31 cellular contexts compared by ENCODE assay signal in the genomic region with DNA sequence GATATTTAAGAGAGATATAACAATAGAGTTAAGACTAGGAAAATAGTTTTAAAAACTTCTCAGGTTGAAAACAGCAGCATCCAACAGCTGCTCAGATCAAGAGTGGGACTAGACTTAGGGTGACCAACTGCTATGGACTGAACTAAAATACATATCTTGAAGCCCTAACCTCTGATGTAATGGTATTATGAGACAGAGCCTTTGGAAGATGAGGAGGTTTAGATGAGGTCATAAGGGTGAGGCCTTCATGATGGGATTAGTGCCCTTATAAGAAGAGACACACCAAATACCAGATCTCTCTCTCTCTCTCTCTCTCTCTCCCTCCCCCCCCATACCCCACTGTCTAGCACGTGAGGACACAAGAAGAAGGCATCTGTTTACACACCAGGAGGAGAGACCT. TPM values are rescaled to one million over a fixed set of nuclear protein-coding genes. Genes with fewer than 3 reads are reported as not detected.
A peak's percentile ranks its signal among the peaks of the same experiment; 100 is the strongest.
DNase-seq lines count a peak whose midpoint lies in the region; ATAC-seq and TF ChIP-seq lines count a peak whose summit lies in the region.
"Had no signal": no experiment of that assay in that cellular context is flagged by ENCODE, and none has a peak within 500 bp of the region (broad histone marks: within the 10 kb centered on the region; RNA-seq: fewer than 3 reads in every experiment).

No MANE protein-coding gene starts in this region.

- no peak for TF ChIP-seq EP300 in esophagus muscularis mucosa (IDR thresholded peaks at IDR 0.05)

- H3K27ac ChIP-seq in esophagus muscularis mucosa (replicated peaks in 1 of 4) = peak overlapping the region; percentile 46 to 71 (median 62)
- H3K27ac ChIP-seq in temporal lobe (ENCODE audit: low read depth, low read length) = peak overlapping the region; percentile 7
- H3K27ac ChIP-seq: adrenal gland, body of pancreas, neutrophil had no signal

- intact Hi-C loops in esophagus muscularis mucosa (cut with DNase I) = no loop called here

- H3K27me3 Mint-ChIP-seq in osteocyte (ENCODE audit: unreplicated experiment) = no peaks in the 10 kb centered on the region
- H3K27me3 Mint-ChIP-seq in mesothelial cell of epicardium (ENCODE audit: low read depth) = no peaks in the 10 kb centered on the region
- H3K27me3 Mint-ChIP-seq in endothelial cell (ENCODE audit: unreplicated experiment) = no peaks in the 10 kb centered on the region
- H3K27me3 Mint-ChIP-seq: activated CD4-positive, alpha-beta memory T cell treated with anti-CD3 and anti-CD28 coated beads for 36 hours had no signal

- peak; percentile 40 for DNase-seq in HCEC 1CT
- DNase-seq in esophagus muscularis mucosa (ENCODE audit: extremely low spot score) = no peak
- DNase-seq in osteocyte (ENCODE audit: extremely low spot score, unreplicated experiment) = no peak
- DNase-seq in mesothelial cell of epicardium (ENCODE audit: low spot score in 2 of 2, unreplicated experiment in 2 of 2) = no peak
- no peak for DNase-seq in endothelial cell (ENCODE audit: low spot score)
- DNase-seq: ACHN; activated CD4-positive, alpha-beta memory T cell treated with anti-CD3 and anti-CD28 coated beads for 36 hours; activated CD4-positive, alpha-beta T cell treated with anti-CD3 and anti-CD28 coated beads for 1 hour; activated CD8-positive, alpha-beta memory T cell treated with anti-CD3 and anti-CD28 coated beads, Interleukin-2, amount 50 U/mL, for 4 hours; activated naive CD4-positive, alpha-beta T cell treated with Interleukin-2 at 50 U/mL for 16 hours; adrenal gland; body of pancreas; CD4-positive, alpha-beta memory T cell; immature natural killer cell; naive B cell; NCI-H1092; NCI-H1694; NCI-H446 treated with DMSO at 0.1 percent for 48 hours; NCI-H774; SHP77 treated with DMSO at 0.1 percent for 48 hours; substantia nigra had no signal

- no peak for TF ChIP-seq POLR2A in esophagus muscularis mucosa (IDR thresholded peaks at IDR 0.05; ENCODE audit: low read depth)

- H3K4me3 Mint-ChIP-seq in osteocyte (ENCODE audit: unreplicated experiment) = no peak overlapping the region
- no peak overlapping the region for H3K4me3 Mint-ChIP-seq in mesothelial cell of epicardium
- H3K4me3 Mint-ChIP-seq in endothelial cell (ENCODE audit: unreplicated experiment) = no peak overlapping the region
- H3K4me3 Mint-ChIP-seq: activated CD4-positive, alpha-beta memory T cell treated with anti-CD3 and anti-CD28 coated beads for 36 hours; B cell; CD4-positive, alpha-beta memory T cell; immature natural killer cell; naive B cell; stimulated activated effector memory CD8-positive, alpha-beta T cell treated with anti-CD3 and anti-CD28 coated beads, Interleukin-12 subunit alpha, Interleukin-12 subunit beta, amount 100 ng/mL, for 72 hours had no signal

- H3K36me3 ChIP-seq in esophagus muscularis mucosa = no peaks in the 10 kb centered on the region
- H3K36me3 ChIP-seq: adrenal gland, neutrophil had no signal

- H3K27ac Mint-ChIP-seq in osteocyte (ENCODE audit: unreplicated experiment) = peak overlapping the region; percentile 76
- no peak overlapping the region for H3K27ac Mint-ChIP-seq in mesothelial cell of epicardium
- H3K27ac Mint-ChIP-seq in endothelial cell (ENCODE audit: unreplicated experiment) = no peak overlapping the region
- H3K27ac Mint-ChIP-seq: activated CD4-positive, alpha-beta memory T cell treated with anti-CD3 and anti-CD28 coated beads for 36 hours; B cell; CD4-positive, alpha-beta memory T cell; immature natural killer cell; progenitor cell of endocrine pancreas; stimulated activated effector memory CD8-positive, alpha-beta T cell treated with anti-CD3 and anti-CD28 coated beads, Interleukin-12 subunit alpha, Interleukin-12 subunit beta, amount 100 ng/mL, for 72 hours had no signal

- H3K9me3 Mint-ChIP-seq in osteocyte (ENCODE audit: unreplicated experiment) (no peaks in the 10 kb centered on the region), mesothelial cell of epicardium (peaks cover 16% of the 10 kb centered on the region), endothelial cell (ENCODE audit: unreplicated experiment) (no peaks in the 10 kb centered on the region)
- H3K9me3 Mint-ChIP-seq: stimulated activated effector memory CD8-positive, alpha-beta T cell treated with anti-CD3 and anti-CD28 coated beads, Interleukin-12 subunit alpha, Interleukin-12 subunit beta, amount 100 ng/mL, for 72 hours had no signal

- H3K4me3 ChIP-seq in esophagus muscularis mucosa = no peak overlapping the region
- H3K4me3 ChIP-seq: adrenal gland, body of pancreas had no signal

- H3K36me3 Mint-ChIP-seq in osteocyte (ENCODE audit: unreplicated experiment) = peaks cover 3% of the 10 kb centered on the region
- no peaks in the 10 kb centered on the region for H3K36me3 Mint-ChIP-seq in mesothelial cell of epicardium
- no peaks in the 10 kb centered on the region for H3K36me3 Mint-ChIP-seq in endothelial cell (ENCODE audit: low read depth, unreplicated experiment)
- H3K36me3 Mint-ChIP-seq: activated CD4-positive, alpha-beta memory T cell treated with anti-CD3 and anti-CD28 coated beads for 36 hours; stimulated activated effector memory CD8-positive, alpha-beta T cell treated with anti-CD3 and anti-CD28 coated beads, Interleukin-12 subunit alpha, Interleukin-12 subunit beta, amount 100 ng/mL, for 72 hours had no signal

- TF ChIP-seq CTCF in esophagus muscularis mucosa (IDR thresholded peaks at IDR 0.05) (no peak), osteocyte (IDR thresholded peaks at IDR 0.05) (no peak), mesothelial cell of epicardium (IDR thresholded peaks at IDR 0.05; ENCODE audit: unreplicated experiment) (no peak), endothelial cell (IDR thresholded peaks at IDR 0.05; ENCODE audit: unreplicated experiment) (no peak)

- H3K4me1 Mint-ChIP-seq in osteocyte (ENCODE audit: unreplicated experiment) (peaks cover 47% of the 10 kb centered on the region), mesothelial cell of epicardium (no peaks in the 10 kb centered on the region), endothelial cell (ENCODE audit: unreplicated experiment) (no peaks in the 10 kb centered on the region)
- H3K4me1 Mint-ChIP-seq: B cell; CD4-positive, alpha-beta memory T cell; immature natural killer cell; naive B cell; stimulated activated effector memory CD8-positive, alpha-beta T cell treated with anti-CD3 and anti-CD28 coated beads, Interleukin-12 subunit alpha, Interleukin-12 subunit beta, amount 100 ng/mL, for 72 hours had no signal

- peaks cover 0 to 15% (median 4%) of the 10 kb centered on the region in 4 donors for H3K9me3 ChIP-seq in esophagus muscularis mucosa
- H3K9me3 ChIP-seq: adrenal gland, body of pancreas, neutrophil had no signal

- ATAC-seq in activated CD4-positive, CD25-positive, alpha-beta regulatory T cell treated with anti-CD3 and anti-CD28 coated beads, Interleukin-2, amount 50 U/mL, for 24 hours = no peak
- ATAC-seq in HG02884 (IDR thresholded peaks at IDR 0.05; ENCODE audit: unreplicated experiment) = no peak
- ATAC-seq: body of pancreas; HCT116; Panc1; stimulated activated effector memory CD8-positive, alpha-beta T cell treated with anti-CD3 and anti-CD28 coated beads, Interleukin-12 subunit alpha, Interleukin-12 subunit beta, amount 100 ng/mL, for 72 hours had no signal

- 47% methylated on average over 1 of the region's 1 CpG for WGBS in esophagus muscularis mucosa

- H3K27me3 ChIP-seq in esophagus muscularis mucosa = no peaks in the 10 kb centered on the region
- H3K27me3 ChIP-seq: adrenal gland, body of pancreas, neutrophil had no signal

- H3K4me1 ChIP-seq in esophagus muscularis mucosa = peaks cover 12 to 35% (median 22%) of the 10 kb centered on the region in 4 donors
- H3K4me1 ChIP-seq: adrenal gland, body of pancreas had no signal

RNA-seq across cellular contexts. Expression of gene GALNT15, which starts 37.4 kb away (rescaled TPM):
- 100 to 1,000 TPM in 3 of 4 donors, 10 to 100 TPM in 1; 76.0 to 320 (median 135) TPM for total RNA-seq in esophagus muscularis mucosa
- 0.56 and 1.2 TPM in 2 replicates for total RNA-seq in osteocyte
- 2.2 TPM for total RNA-seq in temporal lobe
- total RNA-seq in mesothelial cell of epicardium = 0.07 to 0.13 TPM (median 0.11 TPM) in 3 replicates
- total RNA-seq in endothelial cell (ENCODE audit: unreplicated experiment) = 0.08 TPM
- total RNA-seq: activated CD4-positive, alpha-beta memory T cell treated with anti-CD3 and anti-CD28 coated beads for 36 hours; B cell; CD4-positive, alpha-beta memory T cell; T-helper 2 cell treated with Interferon-gamma antibody and Interleukin-4, amounts not matched to agents 100 ng/mL and 5 ng/mL, for 36 hours had no signal

Comparison
In these comparisons a context has a peak if more than half of its experiments do, and no peak if none do; other contexts are left out.
1. RNA of gene GALNT15, which starts 37.4 kb away (total RNA-seq): 76.0 to 320 TPM in esophagus muscularis mucosa; 2.2 TPM in temporal lobe (single experiment), 0.56 to 1.2 TPM in osteocyte, 0.08 TPM in endothelial cell (single experiment) and 0.07 to 0.13 TPM in mesothelial cell of epicardium; every median in the first group is over 10 times any median in the second.